ENCODE assay signal across 2 cellular contexts in genomic region chr1:152003846-152004442, GRCh38.
TF ChIP-seq lines count a peak whose summit lies in the region.

No MANE protein-coding gene starts in this region.

TF ChIP-seq in Ishikawa, 13 proteins besides CTCF, POLR2A, EP300 and RAD21 (continued from another document):
- TF ChIP-seq TAF1 (IDR thresholded peaks at IDR 0.05; ENCODE audit: low read depth) = no peak
- TF ChIP-seq NFIC (IDR thresholded peaks at IDR 0.05) = no peak

TF ChIP-seq in HepG2, 621 proteins besides CTCF, POLR2A, EP300 and RAD21:
- TF ChIP-seq CSRNP2 (CRISPR knock-in tag; conservative IDR thresholded peaks at IDR 0.05; ENCODE audit: low read depth) (no peak), ATF7 (IDR thresholded peaks at IDR 0.05) (no peak), ATF7 (CRISPR knock-in tag; IDR thresholded peaks at IDR 0.05) (no peak), STAG1 (CRISPR knock-in tag; IDR thresholded peaks at IDR 0.05) (peak; percentile 26; the same call in 1 of the 2 replicates), GTF2F1 (IDR thresholded peaks at IDR 0.05; ENCODE audit: low read length) (no peak), SMC3 (IDR thresholded peaks at IDR 0.05; ENCODE audit: low read length) (peak; percentile 12; the same call in 1 of the 2 replicates), ZNF251 (CRISPR knock-in tag; IDR thresholded peaks at IDR 0.05) (no peak), ZBTB1 (CRISPR knock-in tag; IDR thresholded peaks at IDR 0.05; ENCODE audit: borderline replicate concordance) (no peak)
